15 cellular contexts compared by ENCODE assay signal in the genomic region with DNA sequence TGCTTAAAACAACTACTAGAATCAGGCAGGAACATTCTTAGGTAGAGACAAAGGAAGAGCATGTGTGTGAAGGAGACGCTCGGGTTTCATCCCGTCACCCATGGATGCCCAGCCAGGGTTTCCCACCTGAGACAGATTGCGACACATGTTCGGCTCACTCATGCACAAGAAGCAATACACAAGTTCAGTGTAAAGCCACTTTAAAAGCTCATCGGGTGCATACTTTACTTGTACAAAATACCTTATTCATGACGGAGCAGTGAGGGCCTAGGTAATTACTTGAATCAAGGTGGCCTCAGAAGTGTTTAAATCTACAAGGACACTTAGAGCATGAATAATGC. TPM values are rescaled to one million over a fixed set of nuclear protein-coding genes. Genes with fewer than 3 reads are reported as not detected.
A peak's percentile ranks its signal among the peaks of the same experiment; 100 is the strongest.
DNase-seq lines count a peak whose midpoint lies in the region; ATAC-seq and TF ChIP-seq lines count a peak whose summit lies in the region.
"Had no signal": no experiment of that assay in that cellular context is flagged by ENCODE, and none has a peak within 500 bp of the region (broad histone marks: within the 10 kb centered on the region; RNA-seq: fewer than 3 reads in every experiment).

No MANE protein-coding gene starts in this region.

- H3K27me3 ChIP-seq in prostate gland (replicated peaks; ENCODE audit: insufficient read depth): no peaks in the 10 kb centered on the region

- H3K27ac Mint-ChIP-seq in CD14-positive monocyte (peak overlapping the region; percentile 9 to 85 (median 70)), nephron (peak overlapping the region; percentile 74 to 85 (median 83))
- H3K27ac Mint-ChIP-seq: activated CD8-positive, alpha-beta T cell treated with anti-CD3 and anti-CD28 coated beads, Interleukin-2, amount 10 ng/mL, durations not matched to agents 7 days and 5 days had no signal

- no peaks in the 10 kb centered on the region for H3K9me3 ChIP-seq in prostate gland

- H3K36me3 ChIP-seq in prostate gland: no peaks in the 10 kb centered on the region

- WGBS in prostate gland: 81% methylated on average over 7 of the region's 7 CpGs

- H3K36me3 Mint-ChIP-seq in CD14-positive monocyte: peaks cover 60 to 68% of the 10 kb centered on the region in 2 donors
- peaks cover 10% of the 10 kb centered on the region for H3K36me3 Mint-ChIP-seq in nephron (ENCODE audit: low read depth)

- H3K4me3 ChIP-seq in epithelial cell of proximal tubule (ENCODE audit: low read depth, low read length): no peak overlapping the region
- H3K4me3 ChIP-seq in prostate gland: no peak overlapping the region
- H3K4me3 ChIP-seq: PC-9 had no signal

- no peak overlapping the region for H3K4me3 Mint-ChIP-seq in CD14-positive monocyte
- H3K4me3 Mint-ChIP-seq in nephron: no peak overlapping the region
- H3K4me3 Mint-ChIP-seq: activated CD8-positive, alpha-beta T cell treated with anti-CD3 and anti-CD28 coated beads, Interleukin-2, amount 10 ng/mL, durations not matched to agents 7 days and 5 days had no signal

- ATAC-seq in HG02884 (IDR thresholded peaks at IDR 0.05; ENCODE audit: unreplicated experiment) (no peak), HG02798 (IDR thresholded peaks at IDR 0.05; ENCODE audit: poor library complexity, unreplicated experiment) (no peak)
- ATAC-seq: activated CD8-positive, alpha-beta T cell treated with anti-CD3 and anti-CD28 coated beads, Interleukin-2, amount 10 ng/mL, durations not matched to agents 7 days and 5 days had no signal

- H3K27ac ChIP-seq in prostate gland: no peak overlapping the region
- H3K27ac ChIP-seq: C4-2B, KMS-11, PC-9 had no signal

- no peaks in the 10 kb centered on the region for H3K4me1 ChIP-seq in prostate gland (replicated peaks)

- intact Hi-C loops in CD14-positive monocyte (cut with micrococcal nuclease): no loop called here
- intact Hi-C loops in prostate gland (cut with DNase I): no loop called here

- DNase-seq in CD14-positive monocyte (ENCODE audit: low spot score): no peak
- DNase-seq in NCI-H526 (lab: John Stamatoyannopoulos, UW): peak; percentile 47 to 71
- peak; percentile 83 for DNase-seq in epithelial cell of proximal tubule (ENCODE audit: low read depth)
- no peak for DNase-seq in AG08396 (ENCODE audit: low spot score)
- DNase-seq in prostate gland (ENCODE audit: low spot score): no peak
- DNase-seq: activated CD8-positive, alpha-beta T cell treated with anti-CD3 and anti-CD28 coated beads, Interleukin-2, amount 10 ng/mL, durations not matched to agents 7 days and 5 days; activated gamma-delta T cell treated with Interleukin-2 at 50 U/mL for 16 hours; NCI-H2029; PC-9; stimulated activated CD4-positive, alpha-beta T cell treated with anti-CD3 and anti-CD28 coated beads, Interleukin-15, amount 100 ng/mL, for 24 hours had no signal

- TF ChIP-seq CTCF in CD14-positive monocyte (IDR thresholded peaks at IDR 0.05): no peak
- no peak for TF ChIP-seq CTCF in epithelial cell of proximal tubule (conservative IDR thresholded peaks at IDR 0.05; ENCODE audit: low read depth, low read length)
- no peak for TF ChIP-seq CTCF in nephron (IDR thresholded peaks at IDR 0.05; ENCODE audit: unreplicated experiment in 3 of 3)
- TF ChIP-seq CTCF in prostate gland (IDR thresholded peaks at IDR 0.05): no peak

- H3K27me3 Mint-ChIP-seq in CD14-positive monocyte (ENCODE audit: low read depth in 3 of 3): peaks cover 0 to 1% (median 0%) of the 10 kb centered on the region in 3 donors
- H3K27me3 Mint-ChIP-seq in nephron (ENCODE audit: low read depth): no peaks in the 10 kb centered on the region

- H3K4me1 Mint-ChIP-seq in CD14-positive monocyte: peaks cover 52% of the 10 kb centered on the region
- H3K4me1 Mint-ChIP-seq in nephron: peaks cover 72% of the 10 kb centered on the region

- no peak for TF ChIP-seq POLR2A in prostate gland (IDR thresholded peaks at IDR 0.05)

- no peaks in the 10 kb centered on the region for H3K9me3 Mint-ChIP-seq in CD14-positive monocyte
- no peaks in the 10 kb centered on the region for H3K9me3 Mint-ChIP-seq in nephron

RNA-seq across cellular contexts. Expression of gene ZEB2, which starts 42.0 kb away (rescaled TPM):
- polyA plus RNA-seq in CD14-positive monocyte: 10 to 100 TPM; 76.8 to 93.8 TPM
- total RNA-seq in epithelial cell of proximal tubule (4.1 and 6.3 TPM in 2 replicates), prostate gland (10 to 100 TPM; 13.1 to 80.4 TPM)

Comparison
In these comparisons a context has a peak if more than half of its experiments do, and no peak if none do; other contexts are left out.
1. DNase-seq: peak in NCI-H526 (2 of 2) and epithelial cell of proximal tubule (single experiment); none in CD14-positive monocyte (single experiment), AG08396 (single experiment) and prostate gland (single experiment).